Comparison of ENCODE assay signal across 9 cellular contexts in the genomic region with DNA sequence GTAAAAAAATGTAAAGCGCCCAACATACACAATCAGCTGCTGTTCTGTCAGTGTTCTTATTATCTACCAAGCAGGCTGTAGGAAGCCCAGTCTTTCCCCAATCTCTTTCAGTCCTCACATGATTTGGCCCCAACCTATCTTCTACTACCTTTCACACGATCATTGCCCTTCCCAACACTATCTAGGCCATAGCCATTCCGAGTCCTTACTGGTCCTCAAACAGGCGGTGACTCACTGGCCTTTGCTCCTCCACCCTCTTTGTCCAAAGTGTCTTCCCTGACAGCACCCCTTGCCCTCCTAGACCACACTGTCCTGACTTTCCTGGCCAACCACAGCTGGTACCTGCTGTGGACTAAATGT. TPM values are rescaled to one million over a fixed set of nuclear protein-coding genes. Genes with fewer than 3 reads are reported as not detected.
DNase-seq lines count a peak whose midpoint lies in the region; ATAC-seq, FAIRE-seq and TF ChIP-seq lines count a peak whose summit lies in the region.
"Had no signal": no experiment of that assay in that cellular context is flagged by ENCODE, and none has a peak within 500 bp of the region (broad histone marks: within the 10 kb centered on the region; RNA-seq: fewer than 3 reads in every experiment).

No MANE protein-coding gene starts in this region.

- H3K4me1 Mint-ChIP-seq in T-helper 2 cell treated with Interferon-gamma antibody and Interleukin-4, amounts not matched to agents 5 μg/mL and 100 μg/mL, for 36 hours (ENCODE audit: low read depth): peaks cover 20% of the 10 kb centered on the region

- H3K27ac Mint-ChIP-seq in T-helper 2 cell treated with Interferon-gamma antibody and Interleukin-4, amounts not matched to agents 5 μg/mL and 100 μg/mL, for 36 hours: peak overlapping the region; percentile 96
- H3K27ac Mint-ChIP-seq in activated naive CD4-positive, alpha-beta T cell treated with anti-CD3 and anti-CD28 coated beads, Interleukin-2, amount 50 U/mL, for 72 hours: peak overlapping the region; percentile 93 to 98

- FAIRE-seq in kidney (lab: Jason Lieb, UNC): no peak

- H3K27ac ChIP-seq in kidney (ENCODE audit: low read depth in 2 of 2, low read length in 2 of 2): peak overlapping the region; percentile 90 to 92
- peak overlapping the region; percentile 84 for H3K27ac ChIP-seq in substantia nigra (ENCODE audit: low read depth, low read length, poor library complexity, severe bottlenecking)

- TF ChIP-seq CTCF in kidney (IDR thresholded peaks at IDR 0.05; ENCODE audit: borderline replicate concordance, extremely low read depth, insufficient read depth): no peak

- H3K9me3 ChIP-seq in kidney (ENCODE audit: control insufficient read depth in 1 of 2, low read length in 2 of 2): no peaks in the 10 kb centered on the region

- H3K4me1 ChIP-seq in kidney (ENCODE audit: control insufficient read depth in 1 of 2, insufficient read depth in 1 of 2, low read depth in 1 of 2, low read length in 2 of 2): peaks cover 12 to 16% of the 10 kb centered on the region in 2 donors

- no peak for ATAC-seq in activated naive CD4-positive, alpha-beta T cell treated with anti-CD3 and anti-CD28 coated beads, Interleukin-2, amount 50 U/mL, for 72 hours
- no peak for ATAC-seq in HG03196 (IDR thresholded peaks at IDR 0.05; ENCODE audit: unreplicated experiment)

- peak overlapping the region; percentile 95 for H3K9ac ChIP-seq in kidney (ENCODE audit: low read length in 2 of 2)

- no peaks in the 10 kb centered on the region for H3K9me3 Mint-ChIP-seq in T-helper 2 cell treated with Interferon-gamma antibody and Interleukin-4, amounts not matched to agents 5 μg/mL and 100 μg/mL, for 36 hours
- H3K9me3 Mint-ChIP-seq in activated naive CD4-positive, alpha-beta T cell treated with anti-CD3 and anti-CD28 coated beads, Interleukin-2, amount 50 U/mL, for 72 hours: no peaks in the 10 kb centered on the region

- DNase-seq in T-helper 2 cell treated with Interferon-gamma antibody and Interleukin-4, amounts not matched to agents 5 μg/mL and 100 μg/mL, for 36 hours (ENCODE audit: low spot score): no peak
- no peak for DNase-seq in T-helper 2 cell
- DNase-seq in activated naive CD4-positive, alpha-beta T cell treated with anti-CD3 and anti-CD28 coated beads, Interleukin-2, amount 50 U/mL, for 72 hours (ENCODE audit: low spot score in 2 of 2): no peak
- DNase-seq in kidney: no peak
- no peak for DNase-seq in substantia nigra (lab: John Stamatoyannopoulos, UW)
- no peak for DNase-seq in DMS 273 (lab: John Stamatoyannopoulos, UW; ENCODE audit: unreplicated experiment)
- no peak for DNase-seq in NCI-H1105 (lab: John Stamatoyannopoulos, UW)
- DNase-seq: activated CD4-positive, CD25-positive, alpha-beta regulatory T cell had no signal

- peak overlapping the region; percentile 84 to 91 for H3K4me3 ChIP-seq in kidney (ENCODE audit: low read length in 2 of 2)

- peaks cover 3% of the 10 kb centered on the region for H3K36me3 Mint-ChIP-seq in T-helper 2 cell treated with Interferon-gamma antibody and Interleukin-4, amounts not matched to agents 5 μg/mL and 100 μg/mL, for 36 hours (ENCODE audit: low read depth)
- H3K36me3 Mint-ChIP-seq in activated naive CD4-positive, alpha-beta T cell treated with anti-CD3 and anti-CD28 coated beads, Interleukin-2, amount 50 U/mL, for 72 hours: peaks cover 0 to 8% of the 10 kb centered on the region in 2 donors

- intact Hi-C loops in kidney (cut with DNase I): loop anchor here (10.0 kb wide), 1 partner anchor 64 kb away; no protein-coding TSS in a partner anchor

- H3K36me3 ChIP-seq in kidney (ENCODE audit: control insufficient read depth in 1 of 2, insufficient read depth in 2 of 2, low read length in 2 of 2): no peaks in the 10 kb centered on the region

- peak overlapping the region; percentile 96 for H3K4me3 Mint-ChIP-seq in T-helper 2 cell treated with Interferon-gamma antibody and Interleukin-4, amounts not matched to agents 5 μg/mL and 100 μg/mL, for 36 hours

- H3K27me3 Mint-ChIP-seq in T-helper 2 cell treated with Interferon-gamma antibody and Interleukin-4, amounts not matched to agents 5 μg/mL and 100 μg/mL, for 36 hours (ENCODE audit: low read depth): no peaks in the 10 kb centered on the region

RNA-seq across cellular contexts. Expression of a gene that starts 0.9 kb away (rescaled TPM):
- 10 to 100 TPM; 19.5 to 38.3 TPM for total RNA-seq in activated naive CD4-positive, alpha-beta T cell treated with anti-CD3 and anti-CD28 coated beads, Interleukin-2, amount 50 U/mL, for 72 hours
- 22.8 TPM for total RNA-seq in kidney
- polyA plus RNA-seq in kidney (ENCODE audit: insufficient read depth, low read depth, low replicate concordance): 14.7 TPM

RNA-seq across cellular contexts. Expression of a gene that starts 29.9 kb away (rescaled TPM):
- total RNA-seq in activated naive CD4-positive, alpha-beta T cell treated with anti-CD3 and anti-CD28 coated beads, Interleukin-2, amount 50 U/mL, for 72 hours: 10 to 100 TPM in 1 of 2 donors, 1 to 10 TPM in 1; 3.4 to 22.5 TPM
- 26.6 TPM for total RNA-seq in kidney
- 29.1 TPM for polyA plus RNA-seq in kidney (ENCODE audit: insufficient read depth, low read depth, low replicate concordance)
